Comparison of ENCODE assay signal across 8 cellular contexts in genomic region chr20:31705598-31706597, GRCh38. TPM values are rescaled to one million over a fixed set of nuclear protein-coding genes. Genes with fewer than 3 reads are reported as not detected.
A peak's percentile ranks its signal among the peaks of the same experiment; 100 is the strongest.
DNase-seq lines count a peak whose midpoint lies in the region; ATAC-seq and TF ChIP-seq lines count a peak whose summit lies in the region.

No MANE protein-coding gene starts in this region.

- no peaks in the 10 kb centered on the region for H3K27me3 Mint-ChIP-seq in activated naive CD8-positive, alpha-beta T cell treated with anti-CD3 and anti-CD28 coated beads, Interleukin-2, amount 50 U/mL, for 24 hours

- H4K8ac ChIP-seq in trophoblast cell (ENCODE audit: low read depth, low read length), result no peak overlapping the region

- peaks cover 75% of the 10 kb centered on the region for H3K4me1 Mint-ChIP-seq in activated naive CD8-positive, alpha-beta T cell treated with anti-CD3 and anti-CD28 coated beads, Interleukin-2, amount 50 U/mL, for 24 hours

- no peak for DNase-seq in activated CD4-positive, CD25-positive, alpha-beta regulatory T cell treated with anti-CD3 and anti-CD28 coated beads, Interleukin-2, amount 50 U/mL, for 72 hours
- no peak for DNase-seq in activated naive CD8-positive, alpha-beta T cell treated with anti-CD3 and anti-CD28 coated beads, Interleukin-2, amount 50 U/mL, for 24 hours
- DNase-seq in trophoblast cell, result no peak
- DNase-seq in GM13976 (ENCODE audit: low spot score), result no peak
- no peak for DNase-seq in nucleus accumbens (lab: John Stamatoyannopoulos, UW)
- DNase-seq in hypothalamus (lab: John Stamatoyannopoulos, UW), result no peak

- no peaks in the 10 kb centered on the region for H3K9me3 ChIP-seq in trophoblast cell (ENCODE audit: insufficient read depth, low read depth, low read length)

- no peaks in the 10 kb centered on the region for H3K9me3 Mint-ChIP-seq in activated naive CD8-positive, alpha-beta T cell treated with anti-CD3 and anti-CD28 coated beads, Interleukin-2, amount 50 U/mL, for 24 hours

- peaks cover 8 to 9% of the 10 kb centered on the region in 2 experiments for H3K4me1 ChIP-seq in trophoblast cell (ENCODE audit: control insufficient read depth in 1 of 2, insufficient read depth in 2 of 2, low read length in 2 of 2)

- H4K12ac ChIP-seq in trophoblast cell (ENCODE audit: low read depth, low read length), result peak overlapping the region; percentile 16

- no peak overlapping the region for H3K23ac ChIP-seq in trophoblast cell (ENCODE audit: low read length)

- H2BK120ac ChIP-seq in trophoblast cell (ENCODE audit: insufficient read depth, low read length, poor library complexity), result peak overlapping the region; percentile 14

- H3K14ac ChIP-seq in trophoblast cell (ENCODE audit: low read length), result no peak overlapping the region

- no peak overlapping the region for H3K4me3 Mint-ChIP-seq in activated naive CD8-positive, alpha-beta T cell treated with anti-CD3 and anti-CD28 coated beads, Interleukin-2, amount 50 U/mL, for 24 hours

- peaks cover 2% of the 10 kb centered on the region for H3K79me2 ChIP-seq in trophoblast cell (ENCODE audit: control insufficient read depth, insufficient read depth, low read length, poor library complexity)

- no peak for TF ChIP-seq CTCF in GM13976 (IDR thresholded peaks at IDR 0.05; ENCODE audit: borderline replicate concordance, control extremely low read depth, extremely low read depth, insufficient read depth, missing control alignments)

- H3K4me3 ChIP-seq in trophoblast cell (ENCODE audit: low read depth, low read length), result no peak overlapping the region

- H4K91ac ChIP-seq in trophoblast cell (ENCODE audit: low read depth, low read length), result peak overlapping the region; percentile 36

- in situ Hi-C loops in GM13976 (cut with MboI; ENCODE audit: low sequenced_read_pairs, unreplicated experiment), result no loop called here

- no peaks in the 10 kb centered on the region for H3K27me3 ChIP-seq in trophoblast cell (ENCODE audit: insufficient read depth, low read length)

- no peak overlapping the region for H3K27ac ChIP-seq in trophoblast cell (ENCODE audit: low read depth, low read length)

- peak overlapping the region; percentile 79 for H3K27ac Mint-ChIP-seq in activated naive CD8-positive, alpha-beta T cell treated with anti-CD3 and anti-CD28 coated beads, Interleukin-2, amount 50 U/mL, for 24 hours

- H2AK5ac ChIP-seq in trophoblast cell (ENCODE audit: low read length), result peak overlapping the region; percentile 23

- peak overlapping the region; percentile 69 for H2BK12ac ChIP-seq in trophoblast cell (ENCODE audit: low read length)

- peak overlapping the region; percentile 14 for H3K18ac ChIP-seq in trophoblast cell (ENCODE audit: low read length)

- no peak overlapping the region for H3K4me2 ChIP-seq in trophoblast cell (ENCODE audit: low read length)

- H3K4ac ChIP-seq in trophoblast cell (ENCODE audit: low read depth, low read length), result peak overlapping the region; percentile 58

- H3K79me1 ChIP-seq in trophoblast cell (ENCODE audit: low read length), result peaks cover 12% of the 10 kb centered on the region

- H3K9ac ChIP-seq in trophoblast cell (ENCODE audit: low read length), result no peak overlapping the region

- H2BK5ac ChIP-seq in trophoblast cell (ENCODE audit: low read depth, low read length, poor library complexity), result no peak overlapping the region

- ATAC-seq in activated CD4-positive, CD25-positive, alpha-beta regulatory T cell treated with anti-CD3 and anti-CD28 coated beads, Interleukin-2, amount 50 U/mL, for 24 hours, result peak; percentile 27 to 28
- ATAC-seq in HG03025 (IDR thresholded peaks at IDR 0.05; ENCODE audit: low FRiP score, unreplicated experiment), result peak; percentile 81
- peak; percentile 18 for ATAC-seq in activated naive CD8-positive, alpha-beta T cell treated with anti-CD3 and anti-CD28 coated beads, Interleukin-2, amount 50 U/mL, for 24 hours

- H3K36me3 Mint-ChIP-seq in activated naive CD8-positive, alpha-beta T cell treated with anti-CD3 and anti-CD28 coated beads, Interleukin-2, amount 50 U/mL, for 24 hours (ENCODE audit: low read depth), result peaks cover 72% of the 10 kb centered on the region

- peaks cover 2 to 7% of the 10 kb centered on the region in 2 experiments for H3K36me3 ChIP-seq in trophoblast cell (ENCODE audit: control insufficient read depth in 1 of 2, insufficient read depth in 2 of 2, low read length in 2 of 2)

- no CpG with 5 or more reads among the region's 4 CpGs for WGBS in trophoblast cell (ENCODE audit: extremely low coverage, insufficient coverage, insufficient read length)

- no peak overlapping the region for H2AFZ ChIP-seq in trophoblast cell (ENCODE audit: insufficient read depth, low read length, poor library complexity)

RNA-seq across cellular contexts. Expression of gene BCL2L1, which starts 16.8 kb away (rescaled TPM):
- 62.0 and 65.1 TPM in 2 replicates for polyA plus RNA-seq in trophoblast cell (2013)

RNA-seq across cellular contexts. Expression of gene TPX2, which starts 33.2 kb away (rescaled TPM):
- 88.5 and 93.7 TPM in 2 replicates for polyA plus RNA-seq in trophoblast cell (2013)

Comparison
In these comparisons a context has a peak if more than half of its experiments do, and no peak if none do; other contexts are left out.
1. ATAC-seq: peak in every context shown above with its lines; median percentile 81 in HG03025; 28 in activated CD4-positive, CD25-positive, alpha-beta regulatory T cell treated with anti-CD3 and anti-CD28 coated beads, Interleukin-2, amount 50 U/mL, for 24 hours; 18 in activated naive CD8-positive, alpha-beta T cell treated with anti-CD3 and anti-CD28 coated beads, Interleukin-2, amount 50 U/mL, for 24 hours.